In the genomic region with DNA sequence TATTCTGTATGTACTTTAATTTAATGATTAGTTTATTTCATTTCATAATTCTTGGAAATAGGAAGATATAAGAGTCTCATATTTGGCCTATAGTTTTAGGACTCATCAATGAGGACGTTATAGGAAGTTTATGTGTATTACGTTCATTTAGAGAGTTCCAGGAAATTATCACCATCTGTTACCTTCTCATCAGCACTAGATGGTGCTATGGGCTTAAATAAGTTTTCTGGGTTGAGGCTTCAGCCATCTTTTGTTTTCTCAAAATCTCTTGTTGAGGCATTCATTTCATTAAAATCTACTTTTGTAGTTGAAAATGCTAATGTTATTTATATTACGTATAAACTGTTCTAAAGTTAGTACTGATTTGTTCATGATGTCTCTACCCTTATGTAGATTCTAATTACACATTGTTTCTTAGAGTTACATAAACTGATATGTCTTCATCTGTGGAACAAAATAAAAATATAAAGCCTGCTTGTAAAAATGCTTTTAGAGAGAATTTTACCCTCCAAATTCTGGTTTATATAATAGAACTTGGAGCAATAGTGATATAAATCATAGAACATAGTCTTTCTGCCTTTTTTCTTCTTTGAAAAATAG, we compare ENCODE assay signal across 7 cellular contexts.
A peak's percentile ranks its signal among the peaks of the same experiment; 100 is the strongest.
DNase-seq lines count a peak whose midpoint lies in the region; ATAC-seq, FAIRE-seq and TF ChIP-seq lines count a peak whose summit lies in the region.

No MANE protein-coding gene starts in this region.

- no peaks in the 10 kb centered on the region for H3K27me3 ChIP-seq in GM06990 (replicated peaks; ENCODE audit: control insufficient read depth, insufficient read depth, low read length)
- H3K27me3 ChIP-seq in HL-60 (ENCODE audit: insufficient read depth, poor library complexity, severe bottlenecking), result no peaks in the 10 kb centered on the region

- H3K4me3 Mint-ChIP-seq in brain, result no peak overlapping the region

- peak overlapping the region in 2 of 5 experiments; percentile 18 to 57 for H3K27ac Mint-ChIP-seq in brain

- H3K4me3 ChIP-seq in GM06990 (replicated peaks; ENCODE audit: low read depth, low read length) (no peak overlapping the region), HL-60 (replicated peaks; ENCODE audit: insufficient read depth, low read length) (no peak overlapping the region)

- peaks cover 9% of the 10 kb centered on the region for H3K4me1 Mint-ChIP-seq in brain

- H3K9me3 Mint-ChIP-seq in brain, result peaks cover 0 to 2% (median 0%) of the 10 kb centered on the region in 5 experiments

- no peak for FAIRE-seq in urothelium cell line (lab: Jason Lieb, UNC)

- ATAC-seq in GM21526 (IDR thresholded peaks at IDR 0.05; ENCODE audit: low FRiP score, unreplicated experiment) (peak; percentile 95), left lobe of liver (peak; percentile 80)

- H3K36me3 ChIP-seq in GM06990 (ENCODE audit: control insufficient read depth, insufficient read depth, low read length), result no peaks in the 10 kb centered on the region; the same call in 1 of the 2 replicates

- DNase-seq in GM06990 (ENCODE audit: extremely low read depth, insufficient read length) (peak; percentile 25), HL-60 (ENCODE audit: low read depth in 1 of 2, low spot score in 1 of 2) (peak in 1 of 2 experiments; percentile 13), NCI-H526 treated with DMSO at 0.1 percent for 48 hours (lab: John Stamatoyannopoulos, UW) (peak; percentile 41), left lobe of liver (ENCODE audit: low spot score) (no peak), urothelium cell line (ENCODE audit: low spot score) (peak; percentile 26)

- no peaks in the 10 kb centered on the region for H3K36me3 Mint-ChIP-seq in brain

- no peak overlapping the region for H3K27ac ChIP-seq in HL-60 (replicated peaks)

- TF ChIP-seq CTCF in GM06990 (IDR thresholded peaks at IDR 0.05; ENCODE audit: insufficient read depth, low read length, poor library complexity, severe bottlenecking) (peak; percentile 48), HL-60 (IDR thresholded peaks at IDR 0.05; ENCODE audit: insufficient read depth, low read length) (peak; percentile 13), brain (conservative IDR thresholded peaks at IDR 0.05) (peak; percentile 80 to 82)

- H3K27me3 Mint-ChIP-seq in brain, result peaks cover 3% of the 10 kb centered on the region

Comparison
In these comparisons a context has a peak if more than half of its experiments do, and no peak if none do; other contexts are left out.
1. CTCF ChIP-seq: peak in every context shown above with its lines; median percentile 81 in brain; 48 in GM06990; 13 in HL-60.